21 cellular contexts compared by ENCODE assay signal in genomic region chr20:57244221-57244585, GRCh38. TPM values are rescaled to one million over a fixed set of nuclear protein-coding genes. Genes with fewer than 3 reads are reported as not detected.
DNase-seq lines count a peak whose midpoint lies in the region; ATAC-seq, FAIRE-seq and TF ChIP-seq lines count a peak whose summit lies in the region.
"Had no signal": no experiment of that assay in that cellular context is flagged by ENCODE, and none has a peak within 500 bp of the region (broad histone marks: within the 10 kb centered on the region; RNA-seq: fewer than 3 reads in every experiment).

No MANE protein-coding gene starts in this region.

- TF ChIP-seq POLR2A in HepG2 (IDR thresholded peaks at IDR 0.05; ENCODE audit: insufficient read depth in 1 of 2, low read depth in 2 of 2, low read length in 2 of 2) (no peak), right lobe of liver (IDR thresholded peaks at IDR 0.05) (no peak), thyroid gland (IDR thresholded peaks at IDR 0.05) (peak in 1 of 2 donors; percentile 33), ovary (IDR thresholded peaks at IDR 0.05) (no peak)

- H3K79me2 ChIP-seq in HepG2 (ENCODE audit: insufficient read depth, low read length), result no peaks in the 10 kb centered on the region

- in situ Hi-C loops in HepG2 (cut with HindIII; ENCODE audit: extremely low pct_ligation_motif_present, low pct_unique_long_range_greater_than_20kb), result no loop called here

- no peak for FAIRE-seq in HepG2 (lab: Jason Lieb, UNC)
- FAIRE-seq: G401.6 had no signal

- H2AFZ ChIP-seq in HepG2 (ENCODE audit: low read length), result no peak overlapping the region

- CTCF ChIA-PET in HepG2 (lab: Yijun Ruan, JAX; ENCODE audit: low intra/inter-chr PET ratio, low total read pairs), result no interaction called here

- peaks cover 2 to 7% of the 10 kb centered on the region in 2 experiments; a peak in 3 of 5 replicates for H3K27me3 ChIP-seq in HepG2 (ENCODE audit: control insufficient read depth in 1 of 2, insufficient read depth in 2 of 2, low read length in 2 of 2)
- no peaks in the 10 kb centered on the region for H3K27me3 ChIP-seq in right lobe of liver
- no peaks in the 10 kb centered on the region for H3K27me3 ChIP-seq in RWPE2 (ENCODE audit: insufficient read depth, poor library complexity, severe bottlenecking)
- H3K27me3 ChIP-seq in thyroid gland, result no peaks in the 10 kb centered on the region
- no peaks in the 10 kb centered on the region for H3K27me3 ChIP-seq in upper lobe of right lung
- H3K27me3 ChIP-seq in ovary, result no peaks in the 10 kb centered on the region

- POLR2A ChIA-PET in HepG2 (lab: Yijun Ruan, JAX), result no interaction called here

- no peak for TF ChIP-seq RAD21 in HepG2 (CRISPR knock-in tag; IDR thresholded peaks at IDR 0.05)

- TF ChIP-seq CTCF in HepG2 (CRISPR knock-in tag; IDR thresholded peaks at IDR 0.05), result no peak
- TF ChIP-seq CTCF in right lobe of liver (IDR thresholded peaks at IDR 0.05), result no peak
- no peak for TF ChIP-seq CTCF in RWPE2 (IDR thresholded peaks at IDR 0.05; ENCODE audit: poor library complexity, severe bottlenecking)
- no peak for TF ChIP-seq CTCF in thyroid gland (IDR thresholded peaks at IDR 0.05)
- no peak for TF ChIP-seq CTCF in upper lobe of right lung (IDR thresholded peaks at IDR 0.05)
- no peak for TF ChIP-seq CTCF in ovary (IDR thresholded peaks at IDR 0.05)

- WGBS in HepG2 (ENCODE audit: low lambda C conversion rate), result 60% methylated on average over 7 of the region's 7 CpGs
- WGBS in right lobe of liver (ENCODE audit: insufficient coverage, low coverage, low lambda C conversion rate, missing lambda C conversion rate), result 100% methylated on average over 1 of the region's 7 CpGs
- WGBS in thyroid gland, 2 donors, result 24 to 31% methylated on average over 3 to 7 of the region's 7 CpGs
- 61 to 74% (median 67%) methylated on average over 7 of the region's 7 CpGs for WGBS in ovary, 3 donors

- H3K4me1 ChIP-seq in HepG2 (ENCODE audit: insufficient read depth, low read length), result no peaks in the 10 kb centered on the region
- H3K4me1 ChIP-seq in right lobe of liver, result no peaks in the 10 kb centered on the region
- no peaks in the 10 kb centered on the region for H3K4me1 ChIP-seq in RWPE2 (ENCODE audit: insufficient read depth, poor library complexity, severe bottlenecking)
- peaks cover 92 to 97% of the 10 kb centered on the region in 2 donors for H3K4me1 ChIP-seq in thyroid gland
- H3K4me1 ChIP-seq in upper lobe of right lung, result no peaks in the 10 kb centered on the region
- H3K4me1 ChIP-seq in ovary (ENCODE audit: insufficient read depth), result no peaks in the 10 kb centered on the region

- H3K9ac ChIP-seq in HepG2 (ENCODE audit: insufficient read depth, low read depth, low read length), result no peak overlapping the region

- H3K4me3 ChIP-seq in HepG2 (replicated peaks in 1 of 3; ENCODE audit: insufficient read depth in 1 of 3, low read depth in 2 of 3, low read length in 3 of 3) (no peak overlapping the region), right lobe of liver (no peak overlapping the region), RWPE2 (ENCODE audit: severe bottlenecking) (no peak overlapping the region), thyroid gland (replicated peaks in 1 of 3) (no peak overlapping the region), upper lobe of right lung (no peak overlapping the region), ovary (no peak overlapping the region)
- H3K4me3 ChIP-seq: SK-N-MC had no signal

- H3K36me3 ChIP-seq in HepG2 (replicated peaks in 1 of 2; ENCODE audit: control insufficient read depth in 1 of 2, insufficient read depth in 2 of 2, low read length in 2 of 2), result no peaks in the 10 kb centered on the region
- H3K36me3 ChIP-seq in right lobe of liver, result no peaks in the 10 kb centered on the region
- H3K36me3 ChIP-seq in RWPE2 (ENCODE audit: low read depth), result no peaks in the 10 kb centered on the region
- no peaks in the 10 kb centered on the region for H3K36me3 ChIP-seq in thyroid gland
- no peaks in the 10 kb centered on the region for H3K36me3 ChIP-seq in upper lobe of right lung
- H3K36me3 ChIP-seq in ovary, result no peaks in the 10 kb centered on the region

- H4K20me1 ChIP-seq in HepG2 (ENCODE audit: insufficient read depth, low read length), result no peaks in the 10 kb centered on the region

- no peaks in the 10 kb centered on the region for H3K9me3 ChIP-seq in HepG2 (ENCODE audit: low read length)
- no peaks in the 10 kb centered on the region for H3K9me3 ChIP-seq in right lobe of liver
- H3K9me3 ChIP-seq in RWPE2 (ENCODE audit: severe bottlenecking), result no peaks in the 10 kb centered on the region
- H3K9me3 ChIP-seq in thyroid gland, result no peaks in the 10 kb centered on the region
- H3K9me3 ChIP-seq in upper lobe of right lung, result no peaks in the 10 kb centered on the region
- no peaks in the 10 kb centered on the region for H3K9me3 ChIP-seq in ovary

- H3K27ac ChIP-seq in HepG2 (ENCODE audit: extremely low read length, insufficient read depth, low read length) (no peak overlapping the region), right lobe of liver (no peak overlapping the region), RWPE2 (ENCODE audit: poor library complexity, severe bottlenecking) (no peak overlapping the region), thyroid gland (peak overlapping the region; percentile 94 to 98 (median 97)), upper lobe of right lung (no peak overlapping the region), ovary (no peak overlapping the region)
- H3K27ac ChIP-seq: SK-N-MC had no signal

- no peak for DNase-seq in HepG2 (ENCODE audit: low spot score)
- DNase-seq in right lobe of liver, result no peak
- no peak for DNase-seq in RWPE2 (ENCODE audit: low spot score)
- peak; percentile 45 for DNase-seq in medulla oblongata (ENCODE audit: extremely low spot score)
- DNase-seq in thyroid gland, result peak; percentile 92 to 95
- no peak for DNase-seq in upper lobe of right lung
- DNase-seq in COR-L47 (lab: John Stamatoyannopoulos, UW), result no peak
- DNase-seq in ovary, result no peak
- DNase-seq: ACHN; activated CD4-positive, alpha-beta T cell treated with anti-CD3 and anti-CD28 coated beads for 1 hour; activated naive CD4-positive, alpha-beta T cell treated with anti-CD3 and anti-CD28 coated beads, Interleukin-2, amount 10 ng/mL, durations not matched to agents 7 days and 5 days; activated T-cell treated with anti-CD3 and anti-CD28 coated beads, Interleukin-2, amount 50 U/mL, for 4 hours; MM.1S; NCI-H1694; stimulated activated CD4-positive, alpha-beta T cell treated with anti-CD3 and anti-CD28 coated beads, Interleukin-15, amount 100 ng/mL, for 24 hours had no signal

- peak; percentile 21; the same call in 2 of the 3 replicates for ATAC-seq in HepG2
- no peak for ATAC-seq in right lobe of liver
- peak; percentile 10; the same call in 2 of the 3 replicates for ATAC-seq in RWPE2 (ENCODE audit: low read depth)
- ATAC-seq in upper lobe of right lung, result no peak
- ATAC-seq: activated T-cell treated with anti-CD3 and anti-CD28 coated beads, Interleukin-2, amount 50 U/mL, for 4 hours had no signal

- intact Hi-C loops in HepG2 (cut with micrococcal nuclease; ENCODE audit: unreplicated experiment), result loop anchor here (10.0 kb wide), 1 partner anchor 101 kb away; no protein-coding TSS in a partner anchor
- intact Hi-C loops in right lobe of liver (cut with DNase I), result no loop called here
- intact Hi-C loops in thyroid gland (cut with DNase I), result no loop called here
- intact Hi-C loops in upper lobe of right lung (cut with DNase I), result no loop called here
- intact Hi-C loops in ovary (cut with DNase I), result no loop called here

- no TSS peak for BruUV-seq in HepG2 (replicated peaks; lab: Mats Ljungman, UMichigan)

- no peak for TF ChIP-seq EP300 in HepG2 (IDR thresholded peaks at IDR 0.05; ENCODE audit: low read depth in 2 of 2, low read length in 2 of 2)
- TF ChIP-seq EP300 in HepG2 (CRISPR knock-in tag; IDR thresholded peaks at IDR 0.05; ENCODE audit: borderline replicate concordance), result no peak
- TF ChIP-seq EP300 in ovary (IDR thresholded peaks at IDR 0.05), result no peak

- H3K4me2 ChIP-seq in HepG2 (ENCODE audit: low read depth, low read length), result no peak overlapping the region

TF ChIP-seq in HepG2, 621 proteins besides CTCF, POLR2A, EP300 and RAD21 (continues in another document):
- TF ChIP-seq ZNF10 (CRISPR knock-in tag; IDR thresholded peaks at IDR 0.05; ENCODE audit: borderline replicate concordance, low read depth) (no peak), ZNF784 (CRISPR knock-in tag; IDR thresholded peaks at IDR 0.05; ENCODE audit: borderline replicate concordance) (no peak)

RNA-seq across cellular contexts. Expression of gene BMP7, which starts 22.2 kb away (rescaled TPM):
- not detected in 2 replicates for total RNA-seq in HepG2 (2016; rRNA removed; fragmentation: Illumina TruSeq; extraction: Trizol)
- total RNA-seq in HepG2 (2016; cell fraction: cytosol; rRNA removed; fragmentation: Illumina TruSeq; extraction: Trizol; ENCODE audit: low read depth), result not detected in 2 replicates
- not detected in 2 replicates for total RNA-seq in HepG2 (2016; cell fraction: insoluble cytoplasmic fraction; rRNA removed; fragmentation: Illumina TruSeq; extraction: Trizol)
- total RNA-seq in HepG2 (2016; cell fraction: membrane; rRNA removed; fragmentation: Illumina TruSeq; extraction: Trizol), result not detected in 2 replicates
- total RNA-seq in HepG2 (2016; cell fraction: nucleus; rRNA removed; fragmentation: Illumina TruSeq; extraction: Trizol), result not detected in 2 replicates
- not detected in 2 replicates for polyA plus RNA-seq in HepG2 (2011; rRNA removed)
- polyA plus RNA-seq in HepG2 (2011; cell fraction: cytosol; rRNA removed), result not detected in 2 replicates
- polyA plus RNA-seq in HepG2 (2011; cell fraction: nucleus; rRNA removed), result not detected in 2 replicates
- not detected in 2 replicates for polyA plus RNA-seq in HepG2 (2012)
- not detected in 2 replicates for polyA plus RNA-seq in HepG2 (2016; cell fraction: cytosol; fragmentation: Illumina TruSeq; extraction: Trizol; ENCODE audit: low read depth)
- not detected in 2 replicates for polyA plus RNA-seq in HepG2 (2016; cell fraction: insoluble cytoplasmic fraction; fragmentation: Illumina TruSeq; extraction: Trizol; ENCODE audit: low read depth)
- polyA plus RNA-seq in HepG2 (2016; cell fraction: membrane; fragmentation: Illumina TruSeq; extraction: Trizol; ENCODE audit: low read depth), result not detected in 2 replicates
- not detected in 2 replicates for polyA plus RNA-seq in HepG2 (2016; cell fraction: nucleus; fragmentation: Illumina TruSeq; extraction: Trizol; ENCODE audit: insufficient read depth, low read depth)
- polyA minus RNA-seq in HepG2 (2011; rRNA and poly(A)+ RNA removed; ENCODE audit: low replicate concordance), result not detected in 2 replicates
- polyA minus RNA-seq in HepG2 (2011; cell fraction: cytosol; rRNA and poly(A)+ RNA removed), result not detected in 2 replicates
- polyA minus RNA-seq in HepG2 (2011; cell fraction: nucleus; rRNA and poly(A)+ RNA removed), result not detected in 2 replicates
- not detected for total RNA-seq in right lobe of liver
- 100 to 1,000 TPM in 1 of 4 donors, 10 to 100 TPM in 3; 34.0 to 113 (median 80.2) TPM for total RNA-seq in thyroid gland
- 1.2 TPM for total RNA-seq in upper lobe of right lung
- total RNA-seq in ovary, result 10 to 100 TPM in 1 of 7 donors, 1 to 10 TPM in 3, under 1 TPM in 3; 0.15 to 19.4 (median 1.3) TPM
- polyA plus RNA-seq in ovary, result under 1 TPM; 0.07 to 0.42 TPM
- total RNA-seq: fibroblast of lung, glomerular endothelial cell had no signal
- polyA plus RNA-seq: CD14-positive monocyte, fibroblast of lung, IgD-negative memory B cell had no signal

Comparison
In these comparisons a context has a peak if more than half of its experiments do, and no peak if none do; other contexts are left out.
1. ATAC-seq: peak in HepG2 (single experiment) and RWPE2 (single experiment); none in right lobe of liver (0 of 4) and upper lobe of right lung (single experiment).
2. DNase-seq: peak in medulla oblongata (single experiment) and thyroid gland (2 of 2); none in HepG2 (single experiment), right lobe of liver (0 of 3), RWPE2 (single experiment), upper lobe of right lung (single experiment), COR-L47 (single experiment) and ovary (0 of 5).
3. H3K27ac ChIP-seq: peak in thyroid gland (3 of 3); none in HepG2 (single experiment), right lobe of liver (0 of 3), RWPE2 (single experiment), upper lobe of right lung (single experiment) and ovary (0 of 2).